In the genomic region with DNA sequence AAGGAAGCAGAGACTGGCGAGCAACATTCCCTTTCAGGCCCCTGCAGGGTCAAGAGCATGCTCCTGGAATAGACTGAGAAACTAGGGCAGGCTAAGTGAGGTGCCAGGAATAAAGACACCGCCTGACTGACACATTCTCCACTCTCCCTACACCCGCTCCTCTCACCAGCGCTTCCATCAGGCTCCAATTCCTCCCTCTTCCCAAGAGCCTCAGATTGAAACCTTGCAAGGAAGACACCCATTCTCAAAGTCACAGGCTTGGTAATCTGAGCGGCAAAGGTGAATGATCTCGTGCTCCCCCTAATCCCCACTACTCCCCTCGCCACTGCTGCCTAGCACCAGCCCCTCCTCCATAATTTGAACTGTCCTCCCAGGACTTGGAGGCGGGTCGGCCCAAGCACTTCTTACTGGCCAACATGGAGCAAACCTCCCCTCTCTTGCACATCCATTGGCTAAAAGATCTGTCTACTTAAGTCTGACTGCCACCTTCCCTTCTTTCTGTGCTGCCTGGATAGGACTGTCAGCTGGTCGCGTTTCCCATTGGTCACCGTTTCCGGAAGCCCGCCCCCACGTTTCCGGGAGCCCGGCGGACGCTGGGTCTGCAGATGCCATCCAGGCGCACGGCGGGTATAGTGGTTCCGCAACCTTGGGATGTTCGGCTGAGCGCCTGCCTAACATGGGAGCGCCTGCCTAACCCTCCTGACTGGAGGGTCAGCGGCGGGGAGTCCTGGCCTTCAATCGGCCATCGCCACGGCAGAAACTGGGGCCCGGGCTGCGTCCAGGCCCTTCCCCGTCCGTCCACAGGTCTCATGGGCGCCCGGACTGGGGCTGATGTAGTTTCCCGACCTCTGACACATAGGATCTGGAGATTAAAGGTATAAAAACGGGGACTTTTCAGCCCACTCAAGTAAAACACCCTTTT, we compare ENCODE assay signal across 2 cellular contexts.
TF ChIP-seq lines count a peak whose summit lies in the region.

No MANE protein-coding gene starts in this region.

TF ChIP-seq in SK-N-SH treated with all-trans-retinoic acid at 6 μM for 48 hours, 23 proteins besides CTCF, POLR2A, EP300 and RAD21:
- TF ChIP-seq CSDC2 (CRISPR knock-in tag; IDR thresholded peaks at IDR 0.05), result no peak
- TF ChIP-seq SNAI2 (CRISPR knock-in tag; IDR thresholded peaks at IDR 0.05), result no peak
- TF ChIP-seq OSR1 (CRISPR knock-in tag; IDR thresholded peaks at IDR 0.05), result no peak
- no peak for TF ChIP-seq ZC3H10 (CRISPR knock-in tag; IDR thresholded peaks at IDR 0.05)
- TF ChIP-seq, protein P1, sequence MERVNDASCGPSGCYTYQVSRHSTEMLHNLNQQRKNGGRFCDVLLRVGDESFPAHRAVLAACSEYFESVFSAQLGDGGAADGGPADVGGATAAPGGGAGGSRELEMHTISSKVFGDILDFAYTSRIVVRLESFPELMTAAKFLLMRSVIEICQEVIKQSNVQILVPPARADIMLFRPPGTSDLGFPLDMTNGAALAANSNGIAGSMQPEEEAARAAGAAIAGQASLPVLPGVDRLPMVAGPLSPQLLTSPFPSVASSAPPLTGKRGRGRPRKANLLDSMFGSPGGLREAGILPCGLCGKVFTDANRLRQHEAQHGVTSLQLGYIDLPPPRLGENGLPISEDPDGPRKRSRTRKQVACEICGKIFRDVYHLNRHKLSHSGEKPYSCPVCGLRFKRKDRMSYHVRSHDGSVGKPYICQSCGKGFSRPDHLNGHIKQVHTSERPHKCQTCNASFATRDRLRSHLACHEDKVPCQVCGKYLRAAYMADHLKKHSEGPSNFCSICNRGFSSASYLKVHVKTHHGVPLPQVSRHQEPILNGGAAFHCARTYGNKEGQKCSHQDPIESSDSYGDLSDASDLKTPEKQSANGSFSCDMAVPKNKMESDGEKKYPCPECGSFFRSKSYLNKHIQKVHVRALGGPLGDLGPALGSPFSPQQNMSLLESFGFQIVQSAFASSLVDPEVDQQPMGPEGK (CRISPR knock-in tag; IDR thresholded peaks at IDR 0.05; ENCODE audit: borderline replicate concordance), result no peak
- no peak for TF ChIP-seq ZNF8 (CRISPR knock-in tag; IDR thresholded peaks at IDR 0.05)
- TF ChIP-seq, protein P2, sequence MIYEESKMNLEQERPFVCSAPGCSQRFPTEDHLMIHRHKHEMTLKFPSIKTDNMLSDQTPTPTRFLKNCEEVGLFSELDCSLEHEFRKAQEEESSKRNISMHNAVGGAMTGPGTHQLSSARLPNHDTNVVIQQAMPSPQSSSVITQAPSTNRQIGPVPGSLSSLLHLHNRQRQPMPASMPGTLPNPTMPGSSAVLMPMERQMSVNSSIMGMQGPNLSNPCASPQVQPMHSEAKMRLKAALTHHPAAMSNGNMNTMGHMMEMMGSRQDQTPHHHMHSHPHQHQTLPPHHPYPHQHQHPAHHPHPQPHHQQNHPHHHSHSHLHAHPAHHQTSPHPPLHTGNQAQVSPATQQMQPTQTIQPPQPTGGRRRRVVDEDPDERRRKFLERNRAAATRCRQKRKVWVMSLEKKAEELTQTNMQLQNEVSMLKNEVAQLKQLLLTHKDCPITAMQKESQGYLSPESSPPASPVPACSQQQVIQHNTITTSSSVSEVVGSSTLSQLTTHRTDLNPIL (CRISPR knock-in tag; IDR thresholded peaks at IDR 0.05; ENCODE audit: low read depth), result no peak
- TF ChIP-seq ZNF565 (CRISPR knock-in tag; conservative IDR thresholded peaks at IDR 0.05; ENCODE audit: low read depth), result no peak
- no peak for TF ChIP-seq ARNTL (CRISPR knock-in tag; IDR thresholded peaks at IDR 0.05; ENCODE audit: borderline replicate concordance, low read depth)
- no peak for TF ChIP-seq PPARA (CRISPR knock-in tag; IDR thresholded peaks at IDR 0.05; ENCODE audit: borderline replicate concordance)
- TF ChIP-seq, protein P3, sequence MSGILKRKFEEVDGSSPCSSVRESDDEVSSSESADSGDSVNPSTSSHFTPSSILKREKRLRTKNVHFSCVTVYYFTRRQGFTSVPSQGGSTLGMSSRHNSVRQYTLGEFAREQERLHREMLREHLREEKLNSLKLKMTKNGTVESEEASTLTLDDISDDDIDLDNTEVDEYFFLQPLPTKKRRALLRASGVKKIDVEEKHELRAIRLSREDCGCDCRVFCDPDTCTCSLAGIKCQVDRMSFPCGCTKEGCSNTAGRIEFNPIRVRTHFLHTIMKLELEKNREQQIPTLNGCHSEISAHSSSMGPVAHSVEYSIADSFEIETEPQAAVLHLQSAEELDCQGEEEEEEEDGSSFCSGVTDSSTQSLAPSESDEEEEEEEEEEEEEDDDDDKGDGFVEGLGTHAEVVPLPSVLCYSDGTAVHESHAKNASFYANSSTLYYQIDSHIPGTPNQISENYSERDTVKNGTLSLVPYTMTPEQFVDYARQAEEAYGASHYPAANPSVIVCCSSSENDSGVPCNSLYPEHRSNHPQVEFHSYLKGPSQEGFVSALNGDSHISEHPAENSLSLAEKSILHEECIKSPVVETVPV (CRISPR knock-in tag; IDR thresholded peaks at IDR 0.05), result no peak
- TF ChIP-seq ESRRG (CRISPR knock-in tag; IDR thresholded peaks at IDR 0.05), result no peak
- TF ChIP-seq ISL1 (CRISPR knock-in tag; IDR thresholded peaks at IDR 0.05), result no peak
- no peak for TF ChIP-seq GLIS3 (CRISPR knock-in tag; IDR thresholded peaks at IDR 0.05)
- TF ChIP-seq RARB (CRISPR knock-in tag; IDR thresholded peaks at IDR 0.05), result no peak
- TF ChIP-seq, protein P4, sequence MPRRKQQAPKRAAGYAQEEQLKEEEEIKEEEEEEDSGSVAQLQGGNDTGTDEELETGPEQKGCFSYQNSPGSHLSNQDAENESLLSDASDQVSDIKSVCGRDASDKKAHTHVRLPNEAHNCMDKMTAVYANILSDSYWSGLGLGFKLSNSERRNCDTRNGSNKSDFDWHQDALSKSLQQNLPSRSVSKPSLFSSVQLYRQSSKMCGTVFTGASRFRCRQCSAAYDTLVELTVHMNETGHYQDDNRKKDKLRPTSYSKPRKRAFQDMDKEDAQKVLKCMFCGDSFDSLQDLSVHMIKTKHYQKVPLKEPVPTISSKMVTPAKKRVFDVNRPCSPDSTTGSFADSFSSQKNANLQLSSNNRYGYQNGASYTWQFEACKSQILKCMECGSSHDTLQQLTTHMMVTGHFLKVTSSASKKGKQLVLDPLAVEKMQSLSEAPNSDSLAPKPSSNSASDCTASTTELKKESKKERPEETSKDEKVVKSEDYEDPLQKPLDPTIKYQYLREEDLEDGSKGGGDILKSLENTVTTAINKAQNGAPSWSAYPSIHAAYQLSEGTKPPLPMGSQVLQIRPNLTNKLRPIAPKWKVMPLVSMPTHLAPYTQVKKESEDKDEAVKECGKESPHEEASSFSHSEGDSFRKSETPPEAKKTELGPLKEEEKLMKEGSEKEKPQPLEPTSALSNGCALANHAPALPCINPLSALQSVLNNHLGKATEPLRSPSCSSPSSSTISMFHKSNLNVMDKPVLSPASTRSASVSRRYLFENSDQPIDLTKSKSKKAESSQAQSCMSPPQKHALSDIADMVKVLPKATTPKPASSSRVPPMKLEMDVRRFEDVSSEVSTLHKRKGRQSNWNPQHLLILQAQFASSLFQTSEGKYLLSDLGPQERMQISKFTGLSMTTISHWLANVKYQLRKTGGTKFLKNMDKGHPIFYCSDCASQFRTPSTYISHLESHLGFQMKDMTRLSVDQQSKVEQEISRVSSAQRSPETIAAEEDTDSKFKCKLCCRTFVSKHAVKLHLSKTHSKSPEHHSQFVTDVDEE (CRISPR knock-in tag; IDR thresholded peaks at IDR 0.05), result no peak
- no peak for TF ChIP-seq ZFP3 (CRISPR knock-in tag; IDR thresholded peaks at IDR 0.05)
- no peak for TF ChIP-seq BACH2 (CRISPR knock-in tag; IDR thresholded peaks at IDR 0.05; ENCODE audit: borderline replicate concordance)

TF ChIP-seq in HepG2, 621 proteins besides CTCF, POLR2A, EP300 and RAD21:
- TF ChIP-seq NFE2L1 (CRISPR knock-in tag; IDR thresholded peaks at IDR 0.05; ENCODE audit: borderline replicate concordance) (no peak), ZNF660 (CRISPR knock-in tag; IDR thresholded peaks at IDR 0.05; ENCODE audit: borderline replicate concordance, low read depth) (no peak), SETDB1 (CRISPR knock-in tag; IDR thresholded peaks at IDR 0.05; ENCODE audit: borderline replicate concordance) (0 out of 2 replicates have a peak, but pooled peaks have one; percentile 24)
